ENCODE assay signal across 11 cellular contexts in genomic region chr6:117540670-117541069, GRCh38.
"Had no signal": no experiment of that assay in that cellular context is flagged by ENCODE, and none has a peak within 500 bp of the region (broad histone marks: within the 10 kb centered on the region; RNA-seq: fewer than 3 reads in every experiment).

No MANE protein-coding gene starts in this region.

- H3K9me3 Mint-ChIP-seq: activated naive CD8-positive, alpha-beta T cell treated with anti-CD3 and anti-CD28 coated beads for 36 hours; activated T-cell treated with anti-CD3 and anti-CD28 coated beads, Interleukin-2, amount 50 U/mL, for 4 hours; nephron progenitor cell; T-helper 1 cell treated with Interleukin-12 subunit alpha and Interleukin-12 subunit beta and Interleukin-4 antibody, amounts not matched to agents 30 μg/mL and 1 μg/mL, for 36 hours had no signal

- ATAC-seq: activated T-cell treated with anti-CD3 and anti-CD28 coated beads, Interleukin-2, amount 50 U/mL, for 4 hours; heart left ventricle had no signal

- H3K4me3 Mint-ChIP-seq: activated naive CD8-positive, alpha-beta T cell treated with anti-CD3 and anti-CD28 coated beads for 36 hours; activated T-cell treated with anti-CD3 and anti-CD28 coated beads, Interleukin-2, amount 50 U/mL, for 4 hours; nephron progenitor cell; T-helper 1 cell treated with Interleukin-12 subunit alpha and Interleukin-12 subunit beta and Interleukin-4 antibody, amounts not matched to agents 30 μg/mL and 1 μg/mL, for 36 hours had no signal

- H3K36me3 Mint-ChIP-seq: activated naive CD8-positive, alpha-beta T cell treated with anti-CD3 and anti-CD28 coated beads for 36 hours had no signal

- H3K27ac Mint-ChIP-seq: activated naive CD8-positive, alpha-beta T cell treated with anti-CD3 and anti-CD28 coated beads for 36 hours; nephron progenitor cell; T-helper 1 cell treated with Interleukin-12 subunit alpha and Interleukin-12 subunit beta and Interleukin-4 antibody, amounts not matched to agents 30 μg/mL and 1 μg/mL, for 36 hours had no signal

- DNase-seq: activated CD4-positive, CD25-positive, alpha-beta regulatory T cell; activated gamma-delta T cell; activated naive CD8-positive, alpha-beta T cell treated with anti-CD3 and anti-CD28 coated beads for 36 hours; activated T-cell treated with anti-CD3 and anti-CD28 coated beads, Interleukin-2, amount 50 U/mL, for 4 hours; anterior cingulate cortex; heart left ventricle; islet precursor cell; left ventricle myocardium inferior; mesendoderm; nephron progenitor cell had no signal

- H3K4me1 Mint-ChIP-seq: activated naive CD8-positive, alpha-beta T cell treated with anti-CD3 and anti-CD28 coated beads for 36 hours; nephron progenitor cell had no signal
